17 cellular contexts compared by ENCODE assay signal in genomic region chr4:26047795-26048194, GRCh38.
A peak's percentile ranks its signal among the peaks of the same experiment; 100 is the strongest.
DNase-seq lines count a peak whose midpoint lies in the region; ATAC-seq and TF ChIP-seq lines count a peak whose summit lies in the region.
"Had no signal": no experiment of that assay in that cellular context is flagged by ENCODE, and none has a peak within 500 bp of the region (broad histone marks: within the 10 kb centered on the region; RNA-seq: fewer than 3 reads in every experiment).

No MANE protein-coding gene starts in this region.

- no peaks in the 10 kb centered on the region for H3K9me3 Mint-ChIP-seq in HFFc6
- H3K9me3 Mint-ChIP-seq in activated T-cell treated with anti-CD3 and anti-CD28 coated beads, Interleukin-2, amount 50 U/mL, for 24 hours, result no peaks in the 10 kb centered on the region
- H3K9me3 Mint-ChIP-seq: activated CD4-positive, alpha-beta memory T cell treated with anti-CD3 and anti-CD28 coated beads, Interleukin-2, amount 10 ng/mL, durations not matched to agents 7 days and 5 days; central memory CD8-positive, alpha-beta T cell; neural progenitor cell had no signal

- H3K36me3 ChIP-seq in duodenal mucosa (ENCODE audit: control insufficient read depth in 1 of 2, insufficient read depth in 2 of 2, low read length in 2 of 2) (no peaks in the 10 kb centered on the region), osteoblast (ENCODE audit: insufficient read depth, low read length) (no peaks in the 10 kb centered on the region), thoracic aorta (no peaks in the 10 kb centered on the region), MM.1S (replicated peaks; ENCODE audit: insufficient read depth, low read length) (no peaks in the 10 kb centered on the region)
- H3K36me3 ChIP-seq: neural progenitor cell, WERI-Rb-1 had no signal

- H3K9me3 ChIP-seq in duodenal mucosa (ENCODE audit: control insufficient read depth in 1 of 2, low read length in 2 of 2) (no peaks in the 10 kb centered on the region), osteoblast (ENCODE audit: low read depth, low read length) (no peaks in the 10 kb centered on the region), thoracic aorta (no peaks in the 10 kb centered on the region), MM.1S (replicated peaks; ENCODE audit: insufficient read depth, low read length) (no peaks in the 10 kb centered on the region)

- H3K27ac Mint-ChIP-seq in HFFc6, result peak overlapping the region; percentile 99
- no peak overlapping the region for H3K27ac Mint-ChIP-seq in activated T-cell treated with anti-CD3 and anti-CD28 coated beads, Interleukin-2, amount 50 U/mL, for 24 hours
- H3K27ac Mint-ChIP-seq: activated CD4-positive, alpha-beta memory T cell treated with anti-CD3 and anti-CD28 coated beads, Interleukin-2, amount 10 ng/mL, durations not matched to agents 7 days and 5 days; neural progenitor cell had no signal

- H3K4me3 Mint-ChIP-seq in HFFc6, result peak overlapping the region; percentile 81; the same call in 1 of the 2 replicates
- H3K4me3 Mint-ChIP-seq in activated T-cell treated with anti-CD3 and anti-CD28 coated beads, Interleukin-2, amount 50 U/mL, for 24 hours, result no peak overlapping the region
- H3K4me3 Mint-ChIP-seq: activated CD4-positive, alpha-beta memory T cell treated with anti-CD3 and anti-CD28 coated beads, Interleukin-2, amount 10 ng/mL, durations not matched to agents 7 days and 5 days; central memory CD8-positive, alpha-beta T cell; neural progenitor cell had no signal

- peaks cover 5% of the 10 kb centered on the region for H3K36me3 Mint-ChIP-seq in HFFc6 (ENCODE audit: low read depth)
- H3K36me3 Mint-ChIP-seq in activated T-cell treated with anti-CD3 and anti-CD28 coated beads, Interleukin-2, amount 50 U/mL, for 24 hours (ENCODE audit: low read depth), result no peaks in the 10 kb centered on the region
- H3K36me3 Mint-ChIP-seq: neural progenitor cell had no signal

- H3K27me3 ChIP-seq in duodenal mucosa (ENCODE audit: control insufficient read depth in 1 of 2, insufficient read depth in 2 of 2, low read length in 2 of 2) (no peaks in the 10 kb centered on the region), osteoblast (ENCODE audit: insufficient read depth, low read length) (no peaks in the 10 kb centered on the region), thoracic aorta (replicated peaks; ENCODE audit: insufficient read depth) (no peaks in the 10 kb centered on the region), MM.1S (replicated peaks; ENCODE audit: insufficient read depth, low read length) (no peaks in the 10 kb centered on the region)
- H3K27me3 ChIP-seq: neural progenitor cell had no signal

- peak overlapping the region; percentile 73 for H3K27ac ChIP-seq in duodenal mucosa (ENCODE audit: low read depth, low read length)
- peak overlapping the region; percentile 75 for H3K27ac ChIP-seq in osteoblast (ENCODE audit: low read depth, low read length)
- H3K27ac ChIP-seq in thoracic aorta, result peak overlapping the region; percentile 74 to 81
- H3K27ac ChIP-seq in MM.1S (ENCODE audit: low read length), result no peak overlapping the region
- H3K27ac ChIP-seq: HL-60, neural progenitor cell, WERI-Rb-1 had no signal

- H3K4me1 Mint-ChIP-seq in HFFc6 (ENCODE audit: low read depth), result peaks cover 44% of the 10 kb centered on the region
- peaks cover 12% of the 10 kb centered on the region for H3K4me1 Mint-ChIP-seq in activated T-cell treated with anti-CD3 and anti-CD28 coated beads, Interleukin-2, amount 50 U/mL, for 24 hours (ENCODE audit: low read depth)
- H3K4me1 Mint-ChIP-seq: central memory CD8-positive, alpha-beta T cell had no signal

- no peaks in the 10 kb centered on the region for H3K79me2 ChIP-seq in osteoblast (ENCODE audit: insufficient read depth, low read length)
- no peaks in the 10 kb centered on the region for H3K79me2 ChIP-seq in MM.1S (ENCODE audit: low read length)

- H3K27me3 Mint-ChIP-seq in HFFc6 (ENCODE audit: insufficient read depth), result peaks cover 4% of the 10 kb centered on the region
- H3K27me3 Mint-ChIP-seq in activated T-cell treated with anti-CD3 and anti-CD28 coated beads, Interleukin-2, amount 50 U/mL, for 24 hours, result peaks cover 23% of the 10 kb centered on the region

- H3K4me2 ChIP-seq in osteoblast (ENCODE audit: insufficient read depth, low read length) (no peak overlapping the region), MM.1S (ENCODE audit: low read depth, low read length) (no peak overlapping the region)
- H3K4me2 ChIP-seq: neural progenitor cell had no signal

- H3K9me2 ChIP-seq in MM.1S (replicated peaks; ENCODE audit: insufficient read depth, low read length), result no peaks in the 10 kb centered on the region

- H3F3A ChIP-seq in MM.1S (ENCODE audit: insufficient read depth, low read length), result no peaks in the 10 kb centered on the region

- no peaks in the 10 kb centered on the region for H4K20me1 ChIP-seq in osteoblast (ENCODE audit: insufficient read depth, low read length)
- no peaks in the 10 kb centered on the region for H4K20me1 ChIP-seq in MM.1S (ENCODE audit: insufficient read depth, low read length)

- TF ChIP-seq CTCF in HFFc6 (IDR thresholded peaks at IDR 0.05), result no peak
- TF ChIP-seq CTCF in osteoblast (IDR thresholded peaks at IDR 0.05; ENCODE audit: extremely low read depth, low read depth, low read length), result no peak
- TF ChIP-seq CTCF in thoracic aorta (IDR thresholded peaks at IDR 0.05), result no peak
- no peak for TF ChIP-seq CTCF in MM.1S (IDR thresholded peaks at IDR 0.05; ENCODE audit: low read length)

- H3K9ac ChIP-seq in duodenal mucosa (ENCODE audit: low read depth in 1 of 2, low read length in 2 of 2) (no peak overlapping the region), MM.1S (ENCODE audit: low read length) (no peak overlapping the region)
- H3K9ac ChIP-seq: neural progenitor cell had no signal

- H3K4me3 ChIP-seq in duodenal mucosa (ENCODE audit: low read depth in 1 of 2, low read length in 2 of 2) (no peak overlapping the region), osteoblast (ENCODE audit: insufficient read depth, low read length) (no peak overlapping the region), thoracic aorta (no peak overlapping the region), MM.1S (ENCODE audit: low read length) (no peak overlapping the region)
- H3K4me3 ChIP-seq: neural progenitor cell had no signal

- DNase-seq in HFFc6 (no peak), osteoblast (ENCODE audit: insufficient read length, low spot score, missing footprints) (no peak), thoracic aorta (ENCODE audit: low spot score) (no peak), anterior cingulate cortex (lab: John Stamatoyannopoulos, UW) (no peak), MM.1S (no peak)
- DNase-seq in activated T-cell treated with anti-CD3 and anti-CD28 coated beads, Interleukin-2, amount 50 U/mL, for 24 hours, result no peak
- DNase-seq: activated CD4-positive, alpha-beta memory T cell treated with anti-CD3 and anti-CD28 coated beads, Interleukin-2, amount 10 ng/mL, durations not matched to agents 7 days and 5 days; KBM-7; mesendoderm; NCI-H1092; small intestine; WERI-Rb-1 had no signal

- peak overlapping the region; percentile 47 for H2AFZ ChIP-seq in osteoblast (ENCODE audit: low read length)
- H2AFZ ChIP-seq in MM.1S (ENCODE audit: low read length), result no peak overlapping the region

- H3K4me1 ChIP-seq in duodenal mucosa (ENCODE audit: control insufficient read depth in 1 of 2, insufficient read depth in 2 of 2, low read length in 2 of 2) (peaks cover 0 to 17% of the 10 kb centered on the region in 2 donors), osteoblast (ENCODE audit: insufficient read depth, low read length) (peaks cover 24% of the 10 kb centered on the region), thoracic aorta (ENCODE audit: control insufficient read depth in 1 of 2, low read depth in 2 of 2) (peaks cover 7 to 26% of the 10 kb centered on the region in 2 donors), MM.1S (ENCODE audit: low read length) (no peaks in the 10 kb centered on the region)
- H3K4me1 ChIP-seq: neural progenitor cell had no signal

- ATAC-seq in thoracic aorta (ENCODE audit: insufficient number of reproducible peaks, low FRiP score, low read depth) (no peak), HG02970 (IDR thresholded peaks at IDR 0.05; ENCODE audit: low FRiP score, unreplicated experiment) (no peak)
